1 cellular context compared by ENCODE assay signal in the genomic region with DNA sequence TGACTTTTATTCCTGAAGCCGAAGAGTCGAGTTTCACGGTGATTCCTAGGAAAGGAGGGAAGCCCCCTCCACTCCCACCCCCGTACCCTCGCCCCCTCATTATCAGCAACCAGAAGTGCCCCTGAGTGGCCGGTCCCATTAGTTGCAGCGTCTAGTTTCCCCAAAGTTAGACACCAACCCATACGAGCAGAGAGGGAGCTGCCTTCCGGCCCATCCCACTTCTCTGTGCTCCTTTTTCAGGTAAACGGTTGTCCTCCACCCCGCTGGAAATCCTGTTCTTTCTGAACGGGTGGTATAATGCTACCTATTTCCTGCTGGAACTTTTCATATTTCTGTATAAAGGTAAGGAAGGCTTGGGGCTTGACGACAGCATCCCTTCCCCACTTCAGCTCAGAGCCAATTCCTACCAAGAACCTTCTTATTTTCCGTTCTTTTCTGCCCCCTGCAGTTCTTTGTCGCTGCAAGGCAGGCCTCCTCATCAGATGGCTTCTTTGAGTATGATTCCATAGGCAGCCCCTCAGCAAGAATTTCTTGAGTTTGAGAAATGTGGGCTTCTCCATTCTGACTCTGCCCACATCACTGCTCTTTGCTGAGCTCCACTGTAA.
TF ChIP-seq lines count a peak whose summit lies in the region.

No MANE protein-coding gene starts in this region.

TF ChIP-seq in K562, 482 proteins besides CTCF, POLR2A, EP300 and RAD21:
- TF ChIP-seq EGR1 (conservative IDR thresholded peaks at IDR 0.05): 0 out of 2 replicates have a peak, but pooled peaks have one; percentile 8
- no peak for TF ChIP-seq YBX1 (IDR thresholded peaks at IDR 0.05)
